8 cellular contexts compared by ENCODE assay signal in the genomic region with DNA sequence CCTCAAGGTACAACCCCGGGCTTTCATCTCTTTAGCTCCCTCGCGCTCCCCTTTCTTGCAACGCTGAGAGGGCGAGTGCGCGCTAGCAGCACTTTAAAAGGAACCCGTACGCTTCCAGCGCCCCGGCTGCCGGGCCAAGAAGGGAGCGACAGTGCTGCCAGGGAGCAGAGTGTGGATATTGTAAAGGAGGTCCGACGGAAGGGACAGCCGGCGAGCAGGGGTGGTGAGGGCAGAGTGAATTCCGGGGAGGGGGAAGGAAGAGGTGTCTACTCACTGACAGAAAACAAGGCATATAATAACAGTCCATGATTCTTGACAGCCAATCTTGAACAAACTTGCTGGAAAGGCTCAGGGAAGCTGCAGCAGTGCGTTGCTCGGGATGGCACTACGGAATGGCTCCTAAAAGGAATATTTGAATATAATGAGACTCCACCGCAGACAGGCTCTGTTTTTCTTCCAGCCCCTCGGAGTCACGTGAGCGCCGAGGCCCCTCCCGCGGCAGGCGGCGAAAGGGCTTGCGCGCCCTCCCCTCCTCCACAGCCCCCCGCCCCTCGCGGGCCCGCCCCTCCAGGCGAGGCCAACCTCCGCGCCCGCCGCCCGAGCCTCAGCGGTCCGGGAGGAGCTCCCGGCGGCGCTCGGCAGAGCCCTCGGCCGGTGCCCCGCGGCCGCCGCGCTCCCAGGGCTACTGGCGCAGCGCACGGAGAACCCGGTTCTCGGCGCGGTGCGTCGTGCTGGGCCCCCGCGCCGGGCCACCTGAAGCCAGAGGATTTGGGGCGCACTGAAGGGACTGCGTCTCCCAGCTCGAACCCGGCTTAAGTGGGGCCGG. TPM values are rescaled to one million over a fixed set of nuclear protein-coding genes. Genes with fewer than 3 reads are reported as not detected.
DNase-seq lines count a peak whose midpoint lies in the region; ATAC-seq lines count a peak whose summit lies in the region.

No MANE protein-coding gene starts in this region.

- intact Hi-C loops in cardiac septum (cut with DNase I), result loop anchor here (5.0 to 10.0 kb wide), 4 partner anchors 219 to 418 kb away; no protein-coding TSS in a partner anchor

- DNase-seq in SIG-M5 treated with dmso at 0.1 percent for 504 hours (lab: John Stamatoyannopoulos, UW; ENCODE audit: unreplicated experiment) (peak; percentile 18), SIG-M5 (lab: John Stamatoyannopoulos, UW) (no peak), NCI-H128 (lab: John Stamatoyannopoulos, UW; ENCODE audit: unreplicated experiment) (peak; percentile 19), amniotic epithelial cell (ENCODE audit: low read depth) (peak; percentile 73), cardiac septum (ENCODE audit: low spot score) (peak; percentile 89), occipital lobe (lab: John Stamatoyannopoulos, UW) (peak; percentile 29)

- ATAC-seq in GM18519 (IDR thresholded peaks at IDR 0.05; ENCODE audit: low FRiP score, unreplicated experiment), result no peak
- no peak for ATAC-seq in HG03095 (IDR thresholded peaks at IDR 0.05; ENCODE audit: unreplicated experiment)

RNA-seq across cellular contexts. Expression of gene BMP4, which starts 3.4 kb away (rescaled TPM):
- total RNA-seq in cardiac septum (6.9 TPM), occipital lobe (1.2 TPM)
